In genomic region chr2:164600763-164601162, GRCh38 we compare ENCODE assay signal across 20 cellular contexts. TPM values are rescaled to one million over a fixed set of nuclear protein-coding genes. Genes with fewer than 3 reads are reported as not detected.
"Had no signal": no experiment of that assay in that cellular context is flagged by ENCODE, and none has a peak within 500 bp of the region (broad histone marks: within the 10 kb centered on the region; RNA-seq: fewer than 3 reads in every experiment).

No MANE protein-coding gene starts in this region.

- DNase-seq: activated T-cell treated with anti-CD3 and anti-CD28 coated beads, Interleukin-2, amount 50 U/mL, for 24 hours; adrenal gland; gastrocnemius medialis; head of caudate nucleus; lower lobe of right lung; naive thymus-derived CD4-positive, alpha-beta T cell; occipital lobe; posterior cingulate gyrus; stimulated activated CD4-positive, alpha-beta T cell treated with anti-CD3 and anti-CD28 coated beads, Interleukin-4, amount 100 ng/mL, for 24 hours; stimulated activated naive CD4-positive, alpha-beta T cell treated with Interleukin-2 at 50 U/mL for 16 hours; T-helper 9 cell had no signal

- H3K4me3 Mint-ChIP-seq: activated naive CD8-positive, alpha-beta T cell; activated T-cell treated with anti-CD3 and anti-CD28 coated beads, Interleukin-2, amount 50 U/mL, for 24 hours; activated T-helper 17 cell treated with anti-CD3 and anti-CD28 coated beads, Interleukin-2, amount 50 U/mL, for 72 hours; naive thymus-derived CD4-positive, alpha-beta T cell; neural crest cell; type B pancreatic cell had no signal

- H3K27me3 ChIP-seq: adrenal gland, ascending aorta, gastrocnemius medialis, vagina had no signal

- H3K27ac ChIP-seq: adrenal gland, ascending aorta, gastrocnemius medialis, lower lobe of right lung, thoracic aorta, vagina had no signal

- H3K27me3 Mint-ChIP-seq: activated naive CD8-positive, alpha-beta T cell; activated T-cell treated with anti-CD3 and anti-CD28 coated beads, Interleukin-2, amount 50 U/mL, for 24 hours; naive thymus-derived CD4-positive, alpha-beta T cell; type B pancreatic cell had no signal

- H3K9me3 Mint-ChIP-seq: activated T-cell treated with anti-CD3 and anti-CD28 coated beads, Interleukin-2, amount 50 U/mL, for 24 hours; activated T-helper 17 cell treated with anti-CD3 and anti-CD28 coated beads, Interleukin-2, amount 50 U/mL, for 72 hours; type B pancreatic cell had no signal

- FAIRE-seq: endometrium had no signal

- H3K36me3 ChIP-seq: adrenal gland, ascending aorta, gastrocnemius medialis, lower lobe of right lung, thoracic aorta, vagina had no signal

- H3K4me1 ChIP-seq: adrenal gland, ascending aorta, lower lobe of right lung, vagina had no signal

- H3K27ac Mint-ChIP-seq: activated naive CD8-positive, alpha-beta T cell; activated T-cell treated with anti-CD3 and anti-CD28 coated beads, Interleukin-2, amount 50 U/mL, for 24 hours; activated T-helper 17 cell treated with anti-CD3 and anti-CD28 coated beads, Interleukin-2, amount 50 U/mL, for 72 hours; naive thymus-derived CD4-positive, alpha-beta T cell; type B pancreatic cell had no signal

- H3K36me3 Mint-ChIP-seq: activated naive CD8-positive, alpha-beta T cell; type B pancreatic cell had no signal

- H3K9me3 ChIP-seq: adrenal gland, ascending aorta, gastrocnemius medialis, lower lobe of right lung, thoracic aorta, vagina had no signal

- H3K4me3 ChIP-seq: adrenal gland, ascending aorta, gastrocnemius medialis, lower lobe of right lung, thoracic aorta, vagina had no signal

- H3K4me1 Mint-ChIP-seq: activated T-helper 17 cell treated with anti-CD3 and anti-CD28 coated beads, Interleukin-2, amount 50 U/mL, for 72 hours; naive thymus-derived CD4-positive, alpha-beta T cell had no signal

RNA-seq across cellular contexts. Expression of gene GRB14, which starts 20.5 kb away (rescaled TPM):
- total RNA-seq: activated T-helper 17 cell treated with anti-CD3 and anti-CD28 coated beads, Interleukin-2, amount 50 U/mL, for 72 hours; naive thymus-derived CD4-positive, alpha-beta T cell; T-helper 1 cell treated with Interleukin-12 subunit alpha and Interleukin-12 subunit beta and Interleukin-4 antibody, amounts not matched to agents 30 ng/mL and 1 ng/mL, for 36 hours had no signal
- polyA plus RNA-seq: naive thymus-derived CD4-positive, alpha-beta T cell had no signal
